8 cellular contexts compared by ENCODE assay signal in the genomic region with DNA sequence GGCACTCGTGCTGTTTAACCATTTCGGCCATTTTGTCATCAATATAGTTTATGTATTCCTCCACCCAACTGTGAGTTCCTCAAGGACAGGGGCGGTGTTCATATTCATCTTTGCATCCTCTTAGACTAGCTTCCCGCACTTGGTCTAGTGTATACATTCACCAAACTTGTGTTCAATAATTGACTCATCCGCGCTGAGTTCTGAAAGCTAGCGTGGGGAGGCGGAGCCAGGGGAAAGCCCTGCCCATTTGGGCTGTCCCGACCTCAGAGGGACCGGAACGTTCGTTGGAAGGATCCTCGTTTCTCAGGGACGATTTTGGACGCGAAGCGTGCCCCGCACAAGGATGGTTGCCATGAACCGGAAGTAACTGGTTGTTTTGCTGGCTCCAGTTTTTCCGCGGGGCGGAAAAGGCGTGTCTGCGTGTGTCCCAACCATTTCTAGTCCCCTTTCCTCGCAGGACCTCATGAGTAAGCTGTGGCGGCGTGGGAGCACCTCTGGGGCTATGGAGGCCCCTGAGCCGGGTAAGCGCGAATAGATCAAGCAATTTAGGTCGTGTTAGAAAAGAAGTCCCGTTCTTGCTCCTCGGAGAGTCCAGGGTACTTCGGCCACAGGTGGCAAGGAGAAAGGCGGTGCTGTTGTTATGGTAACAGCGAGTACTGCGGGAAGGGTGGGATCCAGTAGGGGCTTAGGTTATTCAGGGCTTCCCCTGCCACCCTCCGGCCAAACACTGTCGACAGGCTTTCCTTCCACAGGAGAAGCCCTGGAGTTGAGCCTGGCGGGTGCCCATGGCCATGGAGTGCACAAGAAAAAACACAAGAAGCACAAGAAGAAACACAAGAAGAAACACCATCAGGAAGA. TPM values are rescaled to one million over a fixed set of nuclear protein-coding genes. Genes with fewer than 3 reads are reported as not detected.
A peak's percentile ranks its signal among the peaks of the same experiment; 100 is the strongest.
DNase-seq lines count a peak whose midpoint lies in the region; ATAC-seq and TF ChIP-seq lines count a peak whose summit lies in the region.

A gene (plus strand): TSS at position 434 of the 858 bp plus-strand sequence. CDS start 30 bp downstream, at position 464.

- H3K36me3 Mint-ChIP-seq in CD8-positive, alpha-beta T cell, result peaks cover 9% of the 10 kb centered on the region

- intact Hi-C loops in CD8-positive, alpha-beta T cell (cut with DNase I, micrococcal nuclease), result loop anchor here (1.0 to 5.0 kb wide), 12 partner anchors 17 to 1223 kb away; a partner anchor contains a TSS

- H3K4me1 Mint-ChIP-seq in CD8-positive, alpha-beta T cell (ENCODE audit: low read depth), result peaks cover 57% of the 10 kb centered on the region

- H3K27ac ChIP-seq in CD8-positive, alpha-beta T cell (ENCODE audit: low read depth, low read length), result peak within 1 kb of the TSS; percentile 62

- CTCF ChIA-PET in CD8-positive, alpha-beta T cell (lab: Charles Lee), result interaction anchor here (0.6 to 7.2 kb wide), 13 partner anchors 18 to 134 kb away, joined by 3 to 58 read pairs (median 4); a partner anchor contains a TSS
- CTCF ChIA-PET in activated CD8-positive, alpha-beta memory T cell treated with anti-CD3 and anti-CD28 coated beads for 36 hours (lab: Charles Lee), result interaction anchor here (0.8 to 2.7 kb wide), 2 partner anchors 11 to 28 kb away, joined by 4 to 19 read pairs; a partner anchor contains a TSS

- peak; percentile 94 to 98 (median 96) for DNase-seq in CD8-positive, alpha-beta T cell
- peak; percentile 86 for DNase-seq in GM20000 (ENCODE audit: low spot score)
- DNase-seq in HT-29 (ENCODE audit: low spot score), result peak; percentile 98
- peak; percentile 95 to 96 for DNase-seq in NOMO-1 (lab: John Stamatoyannopoulos, UW; ENCODE audit: unreplicated experiment in 2 of 2)
- DNase-seq in effector CD8-positive, alpha-beta T cell (lab: John Stamatoyannopoulos, UW), result peak; percentile 94
- DNase-seq in medulla oblongata (ENCODE audit: extremely low spot score), result peak; percentile 99
- DNase-seq in stimulated activated CD8-positive, alpha-beta memory T cell treated with anti-CD3 and anti-CD28 coated beads, Interleukin-12 subunit alpha, Interleukin-12 subunit beta, amount 100 ng/mL, for 1 hour (ENCODE audit: low read depth), result peak; percentile 97

- no peaks in the 10 kb centered on the region for H3K27me3 Mint-ChIP-seq in CD8-positive, alpha-beta T cell (ENCODE audit: low read depth)

- no peaks in the 10 kb centered on the region for H3K9me3 Mint-ChIP-seq in CD8-positive, alpha-beta T cell

- H3K4me3 ChIP-seq in CD8-positive, alpha-beta T cell (ENCODE audit: low read depth, low read length), result peak within 1 kb of the TSS; percentile 64

- H3K4me3 Mint-ChIP-seq in CD8-positive, alpha-beta T cell, result peak within 1 kb of the TSS; percentile 97

- no peaks in the 10 kb centered on the region for H3K36me3 ChIP-seq in CD8-positive, alpha-beta T cell (ENCODE audit: insufficient read depth, low read length)

- TF ChIP-seq CTCF in CD8-positive, alpha-beta T cell (IDR thresholded peaks at IDR 0.05), result no peak
- TF ChIP-seq CTCF in GM20000 (IDR thresholded peaks at IDR 0.05; ENCODE audit: extremely low read depth, missing control alignments), result no peak

- ATAC-seq in CD8-positive, alpha-beta T cell, result peak; percentile 46

- peaks cover 45% of the 10 kb centered on the region for H3K4me1 ChIP-seq in CD8-positive, alpha-beta T cell (ENCODE audit: insufficient read depth, low read length)

- no peaks in the 10 kb centered on the region for H3K27me3 ChIP-seq in CD8-positive, alpha-beta T cell (ENCODE audit: insufficient read depth, low read length)

- POLR2A ChIA-PET in CD8-positive, alpha-beta T cell (lab: Charles Lee), result interaction anchor here (0.6 to 8.3 kb wide), 15 partner anchors 8 to 718 kb away, joined by 3 to 110 read pairs (median 4); a partner anchor contains a TSS
- POLR2A ChIA-PET in activated CD8-positive, alpha-beta memory T cell treated with anti-CD3 and anti-CD28 coated beads for 36 hours (lab: Charles Lee), result interaction anchor here (1.0 to 1.3 kb wide), 3 partner anchors 28 to 249 kb away, joined by 3 to 8 read pairs (median 4); a partner anchor contains a TSS

- H3K27ac Mint-ChIP-seq in CD8-positive, alpha-beta T cell, result peak within 1 kb of the TSS; percentile 99

- no peaks in the 10 kb centered on the region for H3K9me3 ChIP-seq in CD8-positive, alpha-beta T cell (ENCODE audit: low read length)

RNA-seq across cellular contexts. Expression of the gene that starts here (rescaled TPM):
- 10 to 100 TPM; 47.9 to 52.9 TPM for total RNA-seq in CD8-positive, alpha-beta T cell
- 26.0 and 34.6 TPM in 2 replicates for total RNA-seq in HT-29 (2014; rRNA removed; shearing (Covaris generic))
- 10 to 100 TPM; 40.4 to 41.1 TPM for total RNA-seq in activated CD8-positive, alpha-beta memory T cell treated with anti-CD3 and anti-CD28 coated beads for 36 hours

Comparison
In these comparisons a context has a peak if more than half of its experiments do, and no peak if none do; other contexts are left out.
1. Peak in every context shown above with its lines: DNase-seq, ATAC-seq, H3K4me3 ChIP-seq and H3K27ac ChIP-seq.